ENCODE assay signal across 20 cellular contexts in genomic region chr9:3271581-3271980, GRCh38.
"Had no signal": no experiment of that assay in that cellular context is flagged by ENCODE, and none has a peak within 500 bp of the region (broad histone marks: within the 10 kb centered on the region; RNA-seq: fewer than 3 reads in every experiment).

No MANE protein-coding gene starts in this region.

- H3K9me3 ChIP-seq: gastrocnemius medialis, neutrophil, psoas muscle, sigmoid colon, stomach had no signal

- FAIRE-seq: endometrium, urothelium cell line had no signal

- H3K4me3 ChIP-seq: dorsolateral prefrontal cortex, gastrocnemius medialis, lung, psoas muscle, sigmoid colon, skin epidermis, stomach had no signal

- ATAC-seq: esophagus mucosa; gastrocnemius medialis; left colon; left ventricle myocardium superior; naive thymus-derived CD4-positive, alpha-beta T cell; psoas muscle had no signal

- DNase-seq: cortex of kidney; dorsolateral prefrontal cortex; effector CD8-positive, alpha-beta T cell; gastrocnemius medialis; left colon; left ventricle myocardium superior; mesenchymal stem cell; naive thymus-derived CD4-positive, alpha-beta T cell; nephron progenitor cell; psoas muscle; sigmoid colon; stimulated activated naive CD4-positive, alpha-beta T cell; stomach; substantia nigra had no signal

- H3K27me3 ChIP-seq: dorsolateral prefrontal cortex, gastrocnemius medialis, neutrophil, sigmoid colon, stomach had no signal

- H3K27ac ChIP-seq: dorsolateral prefrontal cortex, gastrocnemius medialis, neutrophil, psoas muscle, sigmoid colon, skin epidermis, stomach had no signal

- H3K4me1 ChIP-seq: gastrocnemius medialis, psoas muscle, sigmoid colon, stomach had no signal
